ENCODE assay signal across 11 cellular contexts in genomic region chr7:45402480-45403218, GRCh38.
DNase-seq lines count a peak whose midpoint lies in the region; ATAC-seq and TF ChIP-seq lines count a peak whose summit lies in the region.
"Had no signal": no experiment of that assay in that cellular context is flagged by ENCODE, and none has a peak within 500 bp of the region (broad histone marks: within the 10 kb centered on the region; RNA-seq: fewer than 3 reads in every experiment).

No MANE protein-coding gene starts in this region.

- H3K36me3 Mint-ChIP-seq in CD8-positive, alpha-beta memory T cell: peaks cover 0 to 4% (median 0%) of the 10 kb centered on the region in 3 donors

- no peak overlapping the region for H3K4me3 ChIP-seq in cardiac fibroblast (replicated peaks in 1 of 2; ENCODE audit: low read depth in 2 of 2, low read length in 2 of 2)
- no peak overlapping the region for H3K4me3 ChIP-seq in skeletal muscle cell (ENCODE audit: low read depth, low read length)
- no peak overlapping the region for H3K4me3 ChIP-seq in CD8-positive, alpha-beta memory T cell (ENCODE audit: low read length)

- TF ChIP-seq CTCF in cardiac fibroblast (IDR thresholded peaks at IDR 0.05; ENCODE audit: low read depth, low read length): no peak

- H3K27ac Mint-ChIP-seq in CD8-positive, alpha-beta memory T cell: no peak overlapping the region

- peaks cover 0 to 5% (median 3%) of the 10 kb centered on the region in 5 donors for H3K9me3 Mint-ChIP-seq in CD8-positive, alpha-beta memory T cell

- H3K4me3 Mint-ChIP-seq in CD8-positive, alpha-beta memory T cell: no peak overlapping the region

- intact Hi-C loops in head of caudate nucleus (cut with DNase I): no loop called here

- H3K27ac ChIP-seq in CD8-positive, alpha-beta memory T cell (ENCODE audit: low read depth, low read length): no peak overlapping the region

- CTCF ChIA-PET in CD8-positive, alpha-beta memory T cell (lab: Charles Lee): interaction anchor here (1.4 kb wide), 1 partner anchor 10 kb away, joined by 4 read pairs; no protein-coding TSS in a partner anchor

- H3K4me1 Mint-ChIP-seq in CD8-positive, alpha-beta memory T cell: peaks cover 0 to 2% (median 0%) of the 10 kb centered on the region in 3 donors

- H3K4me1 ChIP-seq in CD8-positive, alpha-beta memory T cell (ENCODE audit: insufficient read depth, low read length): no peaks in the 10 kb centered on the region

- no peaks in the 10 kb centered on the region for H3K9me3 ChIP-seq in CD8-positive, alpha-beta memory T cell (ENCODE audit: low read length)

- H3K27me3 ChIP-seq in CD8-positive, alpha-beta memory T cell (ENCODE audit: insufficient read depth, low read length, poor library complexity, severe bottlenecking): no peaks in the 10 kb centered on the region

- POLR2A ChIA-PET in CD8-positive, alpha-beta memory T cell (lab: Charles Lee): no interaction called here

- no peak for ATAC-seq in HG02870 (IDR thresholded peaks at IDR 0.05; ENCODE audit: unreplicated experiment)

- H3K27me3 Mint-ChIP-seq in CD8-positive, alpha-beta memory T cell: peaks cover 1 to 14% of the 10 kb centered on the region in 2 donors

- no peaks in the 10 kb centered on the region for H3K36me3 ChIP-seq in CD8-positive, alpha-beta memory T cell (ENCODE audit: insufficient read depth, low read length)

- DNase-seq in HCEC 1CT (peak; percentile 85), NOMO-1 (lab: John Stamatoyannopoulos, UW; ENCODE audit: unreplicated experiment in 2 of 2) (peak; percentile 85 to 98), cardiac fibroblast (ENCODE audit: low read depth in 2 of 2) (peak; percentile 55 to 64), skeletal muscle cell (ENCODE audit: low read depth) (peak; percentile 59), activated gamma-delta T cell treated with Interleukin-2 at 50 U/mL for 16 hours (no peak), head of caudate nucleus (no peak)
- no peak for DNase-seq in CD8-positive, alpha-beta memory T cell
- DNase-seq: anterior cingulate cortex, NCI-H1417, T-helper 9 cell had no signal

Comparison
In these comparisons a context has a peak if more than half of its experiments do, and no peak if none do; other contexts are left out.
1. DNase-seq: peak in HCEC 1CT (single experiment), NOMO-1 (2 of 2), cardiac fibroblast (2 of 2) and skeletal muscle cell (single experiment); none in CD8-positive, alpha-beta memory T cell (0 of 5), activated gamma-delta T cell treated with Interleukin-2 at 50 U/mL for 16 hours (single experiment) and head of caudate nucleus (0 of 42).